Comparison of ENCODE assay signal across 1 cellular context in the genomic region with DNA sequence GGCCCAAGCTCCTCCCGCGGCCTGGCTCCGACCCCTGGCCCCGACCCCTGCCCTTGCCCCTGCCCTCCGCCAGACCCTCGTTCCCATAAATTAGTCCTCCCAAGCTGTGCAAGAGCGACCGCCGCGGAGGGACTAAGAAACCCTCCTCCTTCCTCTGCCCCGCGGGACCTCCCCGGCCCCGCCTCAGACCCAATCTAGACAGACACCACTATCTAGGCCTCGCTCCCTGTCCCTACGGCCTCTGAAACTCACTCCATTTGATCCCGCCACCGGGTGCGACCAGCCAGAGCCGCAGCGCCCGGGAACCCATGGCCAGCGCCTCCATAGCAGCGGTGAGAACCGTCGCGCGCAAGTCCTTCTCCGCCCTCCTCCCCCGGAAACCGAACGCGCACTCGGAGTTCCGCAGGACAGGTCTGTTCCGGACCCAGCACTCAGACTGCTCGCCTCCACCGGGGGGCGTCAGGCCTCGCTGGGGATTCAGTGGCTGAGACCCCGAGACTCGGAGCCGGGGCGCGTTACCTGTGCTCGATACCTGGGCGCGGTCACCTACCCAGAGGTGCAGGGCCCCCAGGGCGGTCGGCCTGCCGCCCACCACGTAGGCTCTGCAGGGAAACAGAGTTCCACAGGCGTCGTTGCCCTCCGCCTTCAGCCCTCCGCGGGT.
TF ChIP-seq lines count a peak whose summit lies in the region.

A gene (minus strand): TSS at position 331 of the 661 bp plus-strand sequence. CDS start 6 bp downstream, at position 325.

TF ChIP-seq in HepG2, 621 proteins besides CTCF, POLR2A, EP300 and RAD21 (continued from another document and continues in another):
- 0 out of 2 replicates have a peak, but pooled peaks have one; percentile 9 for TF ChIP-seq NR2F6 (IDR thresholded peaks at IDR 0.05)
- peak; percentile 50; the same call in 1 of the 2 replicates for TF ChIP-seq NR2F6 (CRISPR knock-in tag; IDR thresholded peaks at IDR 0.05)
- TF ChIP-seq ZNF782 (CRISPR knock-in tag; IDR thresholded peaks at IDR 0.05; ENCODE audit: borderline replicate concordance) = no peak
- TF ChIP-seq ZNF501 (CRISPR knock-in tag; IDR thresholded peaks at IDR 0.05) = peak; percentile 68
- TF ChIP-seq ZEB1 (IDR thresholded peaks at IDR 0.05; ENCODE audit: insufficient replicate concordance, low read depth) = peak; percentile 83
- peak; percentile 62; the same call in 1 of the 2 replicates for TF ChIP-seq MAZ (IDR thresholded peaks at IDR 0.05; ENCODE audit: borderline replicate concordance, low read depth, low read length)
- TF ChIP-seq MAZ (CRISPR knock-in tag; IDR thresholded peaks at IDR 0.05; ENCODE audit: low read depth) = no peak
- TF ChIP-seq, protein P1, sequence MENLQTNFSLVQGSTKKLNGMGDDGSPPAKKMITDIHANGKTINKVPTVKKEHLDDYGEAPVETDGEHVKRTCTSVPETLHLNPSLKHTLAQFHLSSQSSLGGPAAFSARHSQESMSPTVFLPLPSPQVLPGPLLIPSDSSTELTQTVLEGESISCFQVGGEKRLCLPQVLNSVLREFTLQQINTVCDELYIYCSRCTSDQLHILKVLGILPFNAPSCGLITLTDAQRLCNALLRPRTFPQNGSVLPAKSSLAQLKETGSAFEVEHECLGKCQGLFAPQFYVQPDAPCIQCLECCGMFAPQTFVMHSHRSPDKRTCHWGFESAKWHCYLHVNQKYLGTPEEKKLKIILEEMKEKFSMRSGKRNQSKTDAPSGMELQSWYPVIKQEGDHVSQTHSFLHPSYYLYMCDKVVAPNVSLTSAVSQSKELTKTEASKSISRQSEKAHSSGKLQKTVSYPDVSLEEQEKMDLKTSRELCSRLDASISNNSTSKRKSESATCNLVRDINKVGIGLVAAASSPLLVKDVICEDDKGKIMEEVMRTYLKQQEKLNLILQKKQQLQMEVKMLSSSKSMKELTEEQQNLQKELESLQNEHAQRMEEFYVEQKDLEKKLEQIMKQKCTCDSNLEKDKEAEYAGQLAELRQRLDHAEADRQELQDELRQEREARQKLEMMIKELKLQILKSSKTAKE (CRISPR knock-in tag; IDR thresholded peaks at IDR 0.05; ENCODE audit: borderline replicate concordance) = no peak
- TF ChIP-seq, protein P2, sequence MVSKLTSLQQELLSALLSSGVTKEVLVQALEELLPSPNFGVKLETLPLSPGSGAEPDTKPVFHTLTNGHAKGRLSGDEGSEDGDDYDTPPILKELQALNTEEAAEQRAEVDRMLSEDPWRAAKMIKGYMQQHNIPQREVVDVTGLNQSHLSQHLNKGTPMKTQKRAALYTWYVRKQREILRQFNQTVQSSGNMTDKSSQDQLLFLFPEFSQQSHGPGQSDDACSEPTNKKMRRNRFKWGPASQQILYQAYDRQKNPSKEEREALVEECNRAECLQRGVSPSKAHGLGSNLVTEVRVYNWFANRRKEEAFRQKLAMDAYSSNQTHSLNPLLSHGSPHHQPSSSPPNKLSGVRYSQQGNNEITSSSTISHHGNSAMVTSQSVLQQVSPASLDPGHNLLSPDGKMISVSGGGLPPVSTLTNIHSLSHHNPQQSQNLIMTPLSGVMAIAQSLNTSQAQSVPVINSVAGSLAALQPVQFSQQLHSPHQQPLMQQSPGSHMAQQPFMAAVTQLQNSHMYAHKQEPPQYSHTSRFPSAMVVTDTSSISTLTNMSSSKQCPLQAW (CRISPR knock-in tag; IDR thresholded peaks at IDR 0.05) = peak; percentile 87
- TF ChIP-seq, protein P3, sequence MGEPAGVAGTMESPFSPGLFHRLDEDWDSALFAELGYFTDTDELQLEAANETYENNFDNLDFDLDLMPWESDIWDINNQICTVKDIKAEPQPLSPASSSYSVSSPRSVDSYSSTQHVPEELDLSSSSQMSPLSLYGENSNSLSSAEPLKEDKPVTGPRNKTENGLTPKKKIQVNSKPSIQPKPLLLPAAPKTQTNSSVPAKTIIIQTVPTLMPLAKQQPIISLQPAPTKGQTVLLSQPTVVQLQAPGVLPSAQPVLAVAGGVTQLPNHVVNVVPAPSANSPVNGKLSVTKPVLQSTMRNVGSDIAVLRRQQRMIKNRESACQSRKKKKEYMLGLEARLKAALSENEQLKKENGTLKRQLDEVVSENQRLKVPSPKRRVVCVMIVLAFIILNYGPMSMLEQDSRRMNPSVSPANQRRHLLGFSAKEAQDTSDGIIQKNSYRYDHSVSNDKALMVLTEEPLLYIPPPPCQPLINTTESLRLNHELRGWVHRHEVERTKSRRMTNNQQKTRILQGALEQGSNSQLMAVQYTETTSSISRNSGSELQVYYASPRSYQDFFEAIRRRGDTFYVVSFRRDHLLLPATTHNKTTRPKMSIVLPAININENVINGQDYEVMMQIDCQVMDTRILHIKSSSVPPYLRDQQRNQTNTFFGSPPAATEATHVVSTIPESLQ (CRISPR knock-in tag; conservative IDR thresholded peaks at IDR 0.05) = no peak
- peak; percentile 97 for TF ChIP-seq ZNF788 (CRISPR knock-in tag; IDR thresholded peaks at IDR 0.05; ENCODE audit: borderline replicate concordance)
- TF ChIP-seq HNRNPLL (IDR thresholded peaks at IDR 0.05; ENCODE audit: low read depth, low read length, poor library complexity, severe bottlenecking) = peak; percentile 82
- 0 out of 2 replicates have a peak, but pooled peaks have one; percentile 19 for TF ChIP-seq FOXM1 (CRISPR knock-in tag; IDR thresholded peaks at IDR 0.05)
- no peak for TF ChIP-seq ZFP62 (CRISPR knock-in tag; IDR thresholded peaks at IDR 0.05)
- TF ChIP-seq ZNF30 (CRISPR knock-in tag; IDR thresholded peaks at IDR 0.05) = no peak
- TF ChIP-seq CAMTA2 (CRISPR knock-in tag; IDR thresholded peaks at IDR 0.05; ENCODE audit: borderline replicate concordance) = peak; percentile 56; the same call in 1 of the 2 replicates
- 0 out of 2 replicates have a peak, but pooled peaks have one; percentile 20 for TF ChIP-seq HES4 (CRISPR knock-in tag; IDR thresholded peaks at IDR 0.05; ENCODE audit: borderline replicate concordance)
- TF ChIP-seq PHB2 (IDR thresholded peaks at IDR 0.05; ENCODE audit: partially characterized antibody) = no peak
- TF ChIP-seq KDM4B (CRISPR knock-in tag; IDR thresholded peaks at IDR 0.05) = peak; percentile 85; the same call in 1 of the 2 replicates
- TF ChIP-seq HDAC2 (CRISPR knock-in tag; IDR thresholded peaks at IDR 0.05) = peak; percentile 92
- peak; percentile 85 for TF ChIP-seq RXRA (CRISPR knock-in tag; IDR thresholded peaks at IDR 0.05)
- no peak for TF ChIP-seq REL (CRISPR knock-in tag; conservative IDR thresholded peaks at IDR 0.05)
- TF ChIP-seq, protein P4, sequence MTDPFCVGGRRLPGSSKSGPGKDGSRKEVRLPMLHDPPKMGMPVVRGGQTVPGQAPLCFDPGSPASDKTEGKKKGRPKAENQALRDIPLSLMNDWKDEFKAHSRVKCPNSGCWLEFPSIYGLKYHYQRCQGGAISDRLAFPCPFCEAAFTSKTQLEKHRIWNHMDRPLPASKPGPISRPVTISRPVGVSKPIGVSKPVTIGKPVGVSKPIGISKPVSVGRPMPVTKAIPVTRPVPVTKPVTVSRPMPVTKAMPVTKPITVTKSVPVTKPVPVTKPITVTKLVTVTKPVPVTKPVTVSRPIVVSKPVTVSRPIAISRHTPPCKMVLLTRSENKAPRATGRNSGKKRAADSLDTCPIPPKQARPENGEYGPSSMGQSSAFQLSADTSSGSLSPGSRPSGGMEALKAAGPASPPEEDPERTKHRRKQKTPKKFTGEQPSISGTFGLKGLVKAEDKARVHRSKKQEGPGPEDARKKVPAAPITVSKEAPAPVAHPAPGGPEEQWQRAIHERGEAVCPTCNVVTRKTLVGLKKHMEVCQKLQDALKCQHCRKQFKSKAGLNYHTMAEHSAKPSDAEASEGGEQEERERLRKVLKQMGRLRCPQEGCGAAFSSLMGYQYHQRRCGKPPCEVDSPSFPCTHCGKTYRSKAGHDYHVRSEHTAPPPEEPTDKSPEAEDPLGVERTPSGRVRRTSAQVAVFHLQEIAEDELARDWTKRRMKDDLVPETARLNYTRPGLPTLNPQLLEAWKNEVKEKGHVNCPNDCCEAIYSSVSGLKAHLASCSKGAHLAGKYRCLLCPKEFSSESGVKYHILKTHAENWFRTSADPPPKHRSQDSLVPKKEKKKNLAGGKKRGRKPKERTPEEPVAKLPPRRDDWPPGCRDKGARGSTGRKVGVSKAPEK (CRISPR knock-in tag; IDR thresholded peaks at IDR 0.05; ENCODE audit: borderline replicate concordance) = peak; percentile 97
- no peak for TF ChIP-seq ZBTB8A (CRISPR knock-in tag; IDR thresholded peaks at IDR 0.05; ENCODE audit: borderline replicate concordance, low read depth)
- no peak for TF ChIP-seq SOX13 (IDR thresholded peaks at IDR 0.05)
- peak in 1 of 2 experiments; percentile 34; a peak in 1 of 4 replicates for TF ChIP-seq SOX13 (CRISPR knock-in tag; conservative IDR thresholded peaks at IDR 0.05 in 1 of 2, IDR thresholded peaks at IDR 0.05 in 1 of 2)
- TF ChIP-seq GATAD2A (CRISPR knock-in tag; IDR thresholded peaks at IDR 0.05) = peak; percentile 64
- no peak for TF ChIP-seq ZFP36L2 (CRISPR knock-in tag; IDR thresholded peaks at IDR 0.05)
- TF ChIP-seq ZZZ3 (CRISPR knock-in tag; IDR thresholded peaks at IDR 0.05; ENCODE audit: borderline replicate concordance) = no peak
- no peak for TF ChIP-seq ATF7 (IDR thresholded peaks at IDR 0.05)
- TF ChIP-seq ATF7 (CRISPR knock-in tag; IDR thresholded peaks at IDR 0.05) = no peak
- TF ChIP-seq ETV6 (CRISPR knock-in tag; conservative IDR thresholded peaks at IDR 0.05) = peak; percentile 81
- no peak for TF ChIP-seq TCF7L2 (IDR thresholded peaks at IDR 0.05; ENCODE audit: low read depth, low read length)
- TF ChIP-seq, protein P5, sequence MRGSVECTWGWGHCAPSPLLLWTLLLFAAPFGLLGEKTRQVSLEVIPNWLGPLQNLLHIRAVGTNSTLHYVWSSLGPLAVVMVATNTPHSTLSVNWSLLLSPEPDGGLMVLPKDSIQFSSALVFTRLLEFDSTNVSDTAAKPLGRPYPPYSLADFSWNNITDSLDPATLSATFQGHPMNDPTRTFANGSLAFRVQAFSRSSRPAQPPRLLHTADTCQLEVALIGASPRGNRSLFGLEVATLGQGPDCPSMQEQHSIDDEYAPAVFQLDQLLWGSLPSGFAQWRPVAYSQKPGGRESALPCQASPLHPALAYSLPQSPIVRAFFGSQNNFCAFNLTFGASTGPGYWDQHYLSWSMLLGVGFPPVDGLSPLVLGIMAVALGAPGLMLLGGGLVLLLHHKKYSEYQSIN (CRISPR knock-in tag; IDR thresholded peaks at IDR 0.05; ENCODE audit: borderline replicate concordance) = no peak
- TF ChIP-seq, protein P6, sequence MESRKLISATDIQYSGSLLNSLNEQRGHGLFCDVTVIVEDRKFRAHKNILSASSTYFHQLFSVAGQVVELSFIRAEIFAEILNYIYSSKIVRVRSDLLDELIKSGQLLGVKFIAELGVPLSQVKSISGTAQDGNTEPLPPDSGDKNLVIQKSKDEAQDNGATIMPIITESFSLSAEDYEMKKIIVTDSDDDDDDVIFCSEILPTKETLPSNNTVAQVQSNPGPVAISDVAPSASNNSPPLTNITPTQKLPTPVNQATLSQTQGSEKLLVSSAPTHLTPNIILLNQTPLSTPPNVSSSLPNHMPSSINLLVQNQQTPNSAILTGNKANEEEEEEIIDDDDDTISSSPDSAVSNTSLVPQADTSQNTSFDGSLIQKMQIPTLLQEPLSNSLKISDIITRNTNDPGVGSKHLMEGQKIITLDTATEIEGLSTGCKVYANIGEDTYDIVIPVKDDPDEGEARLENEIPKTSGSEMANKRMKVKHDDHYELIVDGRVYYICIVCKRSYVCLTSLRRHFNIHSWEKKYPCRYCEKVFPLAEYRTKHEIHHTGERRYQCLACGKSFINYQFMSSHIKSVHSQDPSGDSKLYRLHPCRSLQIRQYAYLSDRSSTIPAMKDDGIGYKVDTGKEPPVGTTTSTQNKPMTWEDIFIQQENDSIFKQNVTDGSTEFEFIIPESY (CRISPR knock-in tag; IDR thresholded peaks at IDR 0.05) = peak; percentile 65
- TF ChIP-seq, protein P7, sequence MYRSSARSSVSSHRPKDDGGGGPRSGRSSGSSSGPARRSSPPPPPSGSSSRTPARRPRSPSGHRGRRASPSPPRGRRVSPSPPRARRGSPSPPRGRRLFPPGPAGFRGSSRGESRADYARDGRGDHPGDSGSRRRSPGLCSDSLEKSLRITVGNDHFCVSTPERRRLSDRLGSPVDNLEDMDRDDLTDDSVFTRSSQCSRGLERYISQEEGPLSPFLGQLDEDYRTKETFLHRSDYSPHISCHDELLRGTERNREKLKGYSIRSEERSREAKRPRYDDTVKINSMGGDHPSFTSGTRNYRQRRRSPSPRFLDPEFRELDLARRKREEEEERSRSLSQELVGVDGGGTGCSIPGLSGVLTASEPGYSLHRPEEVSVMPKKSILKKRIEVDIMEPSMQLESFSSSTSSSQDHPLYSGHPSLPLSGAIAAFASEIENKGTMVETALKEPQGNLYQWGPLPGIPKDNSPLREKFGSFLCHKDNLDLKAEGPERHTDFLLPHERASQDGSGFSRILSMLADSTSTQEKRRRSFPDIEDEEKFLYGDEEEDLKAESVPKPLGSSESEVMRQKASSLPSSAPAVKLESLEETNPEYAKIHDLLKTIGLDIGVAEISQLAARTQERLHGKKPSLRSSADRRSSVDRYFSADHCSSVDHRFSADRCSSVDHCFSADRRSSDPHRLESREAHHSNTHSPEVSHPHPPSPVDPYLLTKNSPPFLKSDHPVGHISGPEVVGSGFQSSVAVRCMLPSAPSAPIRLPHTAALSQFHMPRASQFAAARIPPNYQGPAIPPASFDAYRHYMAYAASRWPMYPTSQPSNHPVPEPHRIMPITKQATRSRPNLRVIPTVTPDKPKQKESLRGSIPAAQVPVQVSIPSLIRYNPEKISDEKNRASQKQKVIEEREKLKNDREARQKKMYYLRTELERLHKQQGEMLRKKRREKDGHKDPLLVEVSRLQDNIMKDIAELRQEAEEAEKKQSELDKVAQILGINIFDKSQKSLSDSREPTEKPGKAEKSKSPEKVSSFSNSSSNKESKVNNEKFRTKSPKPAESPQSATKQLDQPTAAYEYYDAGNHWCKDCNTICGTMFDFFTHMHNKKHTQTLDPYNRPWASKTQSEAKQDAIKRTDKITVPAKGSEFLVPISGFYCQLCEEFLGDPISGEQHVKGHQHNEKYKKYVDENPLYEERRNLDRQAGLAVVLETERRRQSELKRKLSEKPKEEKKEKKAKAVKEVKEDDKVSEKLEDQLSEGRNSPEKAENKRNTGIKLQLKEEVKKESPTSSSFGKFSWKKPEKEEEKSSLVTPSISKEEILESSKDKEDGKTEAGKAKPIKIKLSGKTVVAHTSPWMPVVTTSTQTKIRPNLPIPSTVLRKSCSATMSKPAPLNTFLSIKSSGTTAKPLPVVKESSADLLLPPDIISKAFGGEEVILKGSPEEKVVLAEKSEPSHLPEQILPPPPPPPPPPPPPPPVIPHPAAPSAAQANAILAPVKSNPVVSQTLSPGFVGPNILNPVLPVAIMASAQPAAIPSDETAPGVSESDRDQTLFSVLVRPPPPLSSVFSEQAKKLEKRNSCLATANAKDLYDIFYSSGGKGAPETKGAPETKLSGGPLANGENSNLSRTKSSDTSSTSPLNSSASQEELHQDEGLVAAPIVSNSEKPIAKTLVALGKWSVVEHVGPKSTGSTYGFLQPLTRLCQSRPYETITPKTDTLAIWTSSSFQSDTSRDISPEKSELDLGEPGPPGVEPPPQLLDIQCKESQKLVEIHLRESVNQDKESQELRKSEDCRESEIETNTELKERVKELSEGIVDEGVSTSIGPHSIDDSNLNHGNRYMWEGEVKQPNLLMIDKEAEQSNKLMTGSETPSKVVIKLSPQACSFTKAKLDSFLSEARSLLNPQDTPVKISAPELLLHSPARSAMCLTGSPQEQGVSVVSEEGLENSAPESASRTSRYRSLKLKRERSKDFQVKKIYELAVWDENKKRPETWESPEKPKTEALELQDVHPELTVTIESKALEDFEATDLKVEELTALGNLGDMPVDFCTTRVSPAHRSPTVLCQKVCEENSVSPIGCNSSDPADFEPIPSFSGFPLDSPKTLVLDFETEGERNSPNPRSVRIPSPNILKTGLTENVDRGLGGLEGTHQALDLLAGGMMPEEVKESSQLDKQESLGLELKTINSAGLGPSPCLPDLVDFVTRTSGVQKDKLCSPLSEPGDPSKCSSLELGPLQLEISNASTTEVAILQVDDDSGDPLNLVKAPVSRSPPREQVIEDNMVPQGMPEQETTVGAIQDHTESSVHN (CRISPR knock-in tag; IDR thresholded peaks at IDR 0.05) = no peak
- no peak for TF ChIP-seq KAT2B (IDR thresholded peaks at IDR 0.05; ENCODE audit: borderline replicate concordance, low read depth, low read length)
